In the genomic region with DNA sequence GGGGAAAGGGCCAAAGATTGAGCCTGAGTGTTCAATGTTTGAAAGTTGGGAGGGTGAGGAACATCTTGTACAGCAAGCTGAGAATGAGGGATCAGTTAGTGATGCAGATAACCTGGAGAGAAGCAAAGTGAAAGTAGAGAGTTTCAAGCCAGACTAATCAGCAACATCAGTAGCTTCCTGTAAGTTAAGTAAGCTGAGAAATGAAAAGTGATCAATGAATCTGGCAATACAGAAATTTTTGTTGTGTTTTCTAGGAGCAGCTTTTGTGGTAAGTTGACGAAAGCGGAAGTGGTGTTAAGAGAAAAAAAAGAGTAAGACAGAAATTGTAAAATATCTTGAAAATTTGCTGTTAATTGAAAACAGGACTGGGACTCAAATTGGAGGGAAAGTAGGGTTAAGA, we compare ENCODE assay signal across 23 cellular contexts.
DNase-seq lines count a peak whose midpoint lies in the region; ATAC-seq, FAIRE-seq and TF ChIP-seq lines count a peak whose summit lies in the region.
"Had no signal": no experiment of that assay in that cellular context is flagged by ENCODE, and none has a peak within 500 bp of the region (broad histone marks: within the 10 kb centered on the region; RNA-seq: fewer than 3 reads in every experiment).

No MANE protein-coding gene starts in this region.

- H3K4me2 ChIP-seq in PC-3 (ENCODE audit: low read length): peak overlapping the region; percentile 26
- H3K4me2 ChIP-seq: neural progenitor cell had no signal

- BruUV-seq in PC-3 (replicated peaks; lab: Mats Ljungman, UMichigan): no TSS peak

- CTCF ChIA-PET in PC-3 (lab: Charles Lee): no interaction called here

- no peaks in the 10 kb centered on the region for H3F3A ChIP-seq in PC-3 (ENCODE audit: low read length, unreplicated experiment)

- H4K20me1 ChIP-seq in PC-3 (ENCODE audit: low read length): no peaks in the 10 kb centered on the region

- no peak for TF ChIP-seq POLR2A in GM12892 (IDR thresholded peaks at IDR 0.05; ENCODE audit: low read depth, low read length)

- peak; percentile 84 for FAIRE-seq in GM12892 (lab: Jason Lieb, UNC)
- FAIRE-seq in pancreas (lab: Jason Lieb, UNC): no peak
- FAIRE-seq: D721Med, urothelium cell line had no signal

- H3K4me1 ChIP-seq in PC-3 (ENCODE audit: insufficient read depth, low read length) (peaks cover 33% of the 10 kb centered on the region), pancreas (no peaks in the 10 kb centered on the region)
- H3K4me1 ChIP-seq: body of pancreas had no signal

- no peaks in the 10 kb centered on the region for H3K9me2 ChIP-seq in PC-3 (replicated peaks; ENCODE audit: low read length)

- H3K79me2 ChIP-seq in PC-3 (ENCODE audit: low read length): no peaks in the 10 kb centered on the region

- 70 to 88% methylated on average over 2 of the region's 2 CpGs for WGBS in pancreas, 2 donors

- H3K36me3 ChIP-seq in PC-3 (ENCODE audit: low read depth, low read length) (no peaks in the 10 kb centered on the region), pancreas (no peaks in the 10 kb centered on the region)
- H3K36me3 ChIP-seq: neural progenitor cell had no signal

- H3K27me3 ChIP-seq in PC-3 (ENCODE audit: low read length) (no peaks in the 10 kb centered on the region), pancreas (no peaks in the 10 kb centered on the region)
- H3K27me3 ChIP-seq: body of pancreas, neural progenitor cell had no signal

- intact Hi-C loops in PC-3 (cut with micrococcal nuclease) (no loop called here), pancreas (cut with DNase I) (no loop called here)

- DNase-seq in GM12892 (ENCODE audit: insufficient read length) (no peak), PC-3 (no peak), pancreas (no peak), kidney glomerular epithelial cell (lab: John Stamatoyannopoulos, UW) (no peak), NCI-H2081 (lab: John Stamatoyannopoulos, UW) (no peak)
- DNase-seq: ACHN; activated CD4-positive, alpha-beta T cell treated with anti-CD3 and anti-CD28 coated beads for 36 hours; body of pancreas; C1 segment of cervical spinal cord; glutamatergic neuron; left ventricle myocardium superior; NCI-H1436; NCI-H2171; NCI-H82; stimulated activated CD4-positive, alpha-beta T cell treated with anti-CD3 and anti-CD28 coated beads, Interleukin-4, amount 100 ng/mL, for 4 hours had no signal

- H2AFZ ChIP-seq in PC-3 (ENCODE audit: low read length): no peak overlapping the region
- H2AFZ ChIP-seq: neural progenitor cell had no signal

- H3K4me3 ChIP-seq in PC-3 (ENCODE audit: low read length): no peak overlapping the region
- no peak overlapping the region for H3K4me3 ChIP-seq in pancreas
- H3K4me3 ChIP-seq: body of pancreas, neural progenitor cell had no signal

- H3K27ac ChIP-seq in PC-3 (ENCODE audit: low read length) (peak overlapping the region; percentile 34; the same call in 1 of the 2 replicates), pancreas (no peak overlapping the region)
- H3K27ac ChIP-seq: body of pancreas, neural progenitor cell, RWPE1 had no signal

- POLR2A ChIA-PET in PC-3 (lab: Charles Lee; ENCODE audit: unreplicated experiment): no interaction called here

- ATAC-seq in GM18909 (IDR thresholded peaks at IDR 0.05; ENCODE audit: poor library complexity, unreplicated experiment): peak; percentile 61
- peak; percentile 51 for ATAC-seq in HG02943 (IDR thresholded peaks at IDR 0.05; ENCODE audit: low read depth, unreplicated experiment)
- ATAC-seq in PC-3: no peak
- no peak for ATAC-seq in pancreas
- no peak for ATAC-seq in HG02884 (IDR thresholded peaks at IDR 0.05; ENCODE audit: unreplicated experiment)
- ATAC-seq: activated CD4-positive, alpha-beta T cell treated with anti-CD3 and anti-CD28 coated beads for 36 hours; body of pancreas; HCT116; left ventricle myocardium superior had no signal

- H3K9me3 ChIP-seq in PC-3 (ENCODE audit: low read length) (no peaks in the 10 kb centered on the region), pancreas (no peaks in the 10 kb centered on the region)
- H3K9me3 ChIP-seq: body of pancreas had no signal

- TF ChIP-seq CTCF in PC-3 (conservative IDR thresholded peaks at IDR 0.05; ENCODE audit: low read depth, low read length) (no peak), pancreas (IDR thresholded peaks at IDR 0.05) (no peak)

- H3K9ac ChIP-seq in PC-3 (ENCODE audit: low read length): no peak overlapping the region
- H3K9ac ChIP-seq: neural progenitor cell had no signal

Comparison
In these comparisons a context has a peak if more than half of its experiments do, and no peak if none do; other contexts are left out.
1. ATAC-seq: peak in GM18909 (single experiment) and HG02943 (single experiment); none in PC-3 (single experiment), pancreas (0 of 4) and HG02884 (single experiment).